Comparison of ENCODE assay signal across 8 cellular contexts in genomic region chr1:206470692-206471414, GRCh38. TPM values are rescaled to one million over a fixed set of nuclear protein-coding genes. Genes with fewer than 3 reads are reported as not detected.
DNase-seq lines count a peak whose midpoint lies in the region; ATAC-seq and TF ChIP-seq lines count a peak whose summit lies in the region.

No MANE protein-coding gene starts in this region.

- no peaks in the 10 kb centered on the region for H3K9me3 Mint-ChIP-seq in activated CD4-positive, alpha-beta memory T cell treated with anti-CD3 and anti-CD28 coated beads for 36 hours
- no peaks in the 10 kb centered on the region for H3K9me3 Mint-ChIP-seq in neural crest cell

- intact Hi-C loops in activated CD4-positive, alpha-beta memory T cell treated with anti-CD3 and anti-CD28 coated beads for 36 hours (cut with micrococcal nuclease), result loop anchor here (1.0 to 10.0 kb wide), 5 partner anchors 9 to 454 kb away; partner anchors contain the start of genes FCMR and RASSF5

- peaks cover 30% of the 10 kb centered on the region for H3K36me3 ChIP-seq in KOPT-K1 (ENCODE audit: insufficient read depth, low read length)

- DNase-seq in CMK (ENCODE audit: low read depth) (peak; percentile 45), GM20000 (ENCODE audit: low spot score) (peak; percentile 64), neural crest cell (ENCODE audit: low read depth, low spot score) (no peak), NCI-H1048 (lab: John Stamatoyannopoulos, UW) (no peak)
- peak; percentile 78 for DNase-seq in activated CD4-positive, alpha-beta memory T cell treated with anti-CD3 and anti-CD28 coated beads for 36 hours

- H3K9me3 ChIP-seq in KOPT-K1 (ENCODE audit: insufficient read depth, low read length, poor library complexity, severe bottlenecking), result no peaks in the 10 kb centered on the region

- H3K4me3 Mint-ChIP-seq in activated CD4-positive, alpha-beta memory T cell treated with anti-CD3 and anti-CD28 coated beads for 36 hours, result peak overlapping the region; percentile 85
- H3K4me3 Mint-ChIP-seq in neural crest cell, result peak overlapping the region; percentile 82

- ATAC-seq in esophagus mucosa (peak; percentile 38), GM18870 (IDR thresholded peaks at IDR 0.05; ENCODE audit: unreplicated experiment) (no peak)

- H3K27me3 Mint-ChIP-seq in activated CD4-positive, alpha-beta memory T cell treated with anti-CD3 and anti-CD28 coated beads for 36 hours, result no peaks in the 10 kb centered on the region
- peaks cover 17% of the 10 kb centered on the region for H3K27me3 Mint-ChIP-seq in neural crest cell (ENCODE audit: low read depth)

- POLR2A ChIA-PET in activated CD4-positive, alpha-beta memory T cell treated with anti-CD3 and anti-CD28 coated beads for 36 hours (lab: Charles Lee), result interaction anchor here (0.6 to 2.4 kb wide), 9 partner anchors 8 to 164 kb away, joined by 3 to 9 read pairs (median 3); partner anchors contain the start of genes EIF2D and RASSF5

- peaks cover 87% of the 10 kb centered on the region for H3K4me1 Mint-ChIP-seq in activated CD4-positive, alpha-beta memory T cell treated with anti-CD3 and anti-CD28 coated beads for 36 hours (ENCODE audit: low read depth)
- peaks cover 62% of the 10 kb centered on the region for H3K4me1 Mint-ChIP-seq in neural crest cell

- H3K36me3 Mint-ChIP-seq in activated CD4-positive, alpha-beta memory T cell treated with anti-CD3 and anti-CD28 coated beads for 36 hours, result peaks cover 20% of the 10 kb centered on the region
- H3K36me3 Mint-ChIP-seq in neural crest cell (ENCODE audit: low read depth), result no peaks in the 10 kb centered on the region

- peak overlapping the region; percentile 90 for H3K27ac Mint-ChIP-seq in activated CD4-positive, alpha-beta memory T cell treated with anti-CD3 and anti-CD28 coated beads for 36 hours
- H3K27ac Mint-ChIP-seq in neural crest cell (ENCODE audit: unreplicated experiment), result peak overlapping the region; percentile 27

- CTCF ChIA-PET in activated CD4-positive, alpha-beta memory T cell treated with anti-CD3 and anti-CD28 coated beads for 36 hours (lab: Charles Lee), result interaction anchor here (1.0 to 6.0 kb wide), 17 partner anchors 9 to 442 kb away, joined by 3 to 70 read pairs (median 5); partner anchors contain the start of genes EIF2D and RASSF5

- peak overlapping the region; percentile 84 for H3K27ac ChIP-seq in KOPT-K1 (ENCODE audit: low read depth, low read length, poor library complexity, severe bottlenecking)

- TF ChIP-seq CTCF in GM20000 (IDR thresholded peaks at IDR 0.05; ENCODE audit: extremely low read depth, missing control alignments) (no peak), neural crest cell (conservative IDR thresholded peaks at IDR 0.05) (no peak)

RNA-seq across cellular contexts. Expression of gene IKBKE, which starts 0.6 kb away (rescaled TPM):
- 10 to 100 TPM; 18.4 to 19.4 TPM for total RNA-seq in activated CD4-positive, alpha-beta memory T cell treated with anti-CD3 and anti-CD28 coated beads for 36 hours
- total RNA-seq in esophagus mucosa (14.2 TPM), neural crest cell (7.6 and 8.6 TPM in 2 replicates)

RNA-seq across cellular contexts. Expression of gene RASSF5, which starts 36.5 kb away (rescaled TPM):
- 100 to 1,000 TPM; 203 TPM for total RNA-seq in activated CD4-positive, alpha-beta memory T cell treated with anti-CD3 and anti-CD28 coated beads for 36 hours
- 38.7 TPM for total RNA-seq in esophagus mucosa
- 1.2 and 1.4 TPM in 2 replicates for total RNA-seq in neural crest cell

Comparison
In these comparisons a context has a peak if more than half of its experiments do, and no peak if none do; other contexts are left out.
1. DNase-seq: peak in CMK (single experiment), GM20000 (single experiment) and activated CD4-positive, alpha-beta memory T cell treated with anti-CD3 and anti-CD28 coated beads for 36 hours (single experiment); none in neural crest cell (single experiment) and NCI-H1048 (single experiment).
2. RNA of gene RASSF5, which starts 36.5 kb away (total RNA-seq): 203 TPM in activated CD4-positive, alpha-beta memory T cell treated with anti-CD3 and anti-CD28 coated beads for 36 hours and 38.7 TPM in esophagus mucosa (single experiment); 1.2 to 1.4 TPM in neural crest cell; every median in the first group is over 10 times any median in the second.